11 cellular contexts compared by ENCODE assay signal in genomic region chr20:50314326-50314725, GRCh38.
"Had no signal": no experiment of that assay in that cellular context is flagged by ENCODE, and none has a peak within 500 bp of the region (broad histone marks: within the 10 kb centered on the region; RNA-seq: fewer than 3 reads in every experiment).

No MANE protein-coding gene starts in this region.

- H3K27ac ChIP-seq: brain microvascular endothelial cell had no signal

- DNase-seq: activated CD4-positive, alpha-beta memory T cell treated with anti-CD3 and anti-CD28 coated beads for 36 hours; activated gamma-delta T cell; activated naive CD8-positive, alpha-beta T cell treated with anti-CD3 and anti-CD28 coated beads for 36 hours; activated T-cell treated with anti-CD3 and anti-CD28 coated beads, Interleukin-2, amount 50 U/mL, for 48 hours; brain microvascular endothelial cell; cerebellar nuclear complex; head of caudate nucleus; retina had no signal

- H3K4me3 ChIP-seq: pancreas, tibial artery had no signal

- H3K36me3 ChIP-seq: brain microvascular endothelial cell, pancreas, tibial artery had no signal

- H3K27me3 ChIP-seq: brain microvascular endothelial cell, pancreas, tibial artery had no signal

- ATAC-seq: esophagus mucosa, pancreas had no signal

- H3K9me3 ChIP-seq: pancreas, tibial artery had no signal
